ENCODE assay signal across 15 cellular contexts in genomic region chr6:169810066-169810989, GRCh38. TPM values are rescaled to one million over a fixed set of nuclear protein-coding genes. Genes with fewer than 3 reads are reported as not detected.
DNase-seq lines count a peak whose midpoint lies in the region; ATAC-seq and TF ChIP-seq lines count a peak whose summit lies in the region.
"Had no signal": no experiment of that assay in that cellular context is flagged by ENCODE, and none has a peak within 500 bp of the region (broad histone marks: within the 10 kb centered on the region; RNA-seq: fewer than 3 reads in every experiment).

No MANE protein-coding gene starts in this region.

- H4K20me1 ChIP-seq in DOHH2 (ENCODE audit: control insufficient read depth, insufficient read depth, low read depth, low read length): no peaks in the 10 kb centered on the region
- peaks cover 10% of the 10 kb centered on the region for H4K20me1 ChIP-seq in neural progenitor cell (ENCODE audit: low read depth)

- H3K9me3 ChIP-seq in DOHH2 (ENCODE audit: control insufficient read depth, insufficient read depth, low read length) (0 out of 2 replicates have a peak, but pooled peaks cover 3% of the 10 kb centered on the region), colonic mucosa (no peaks in the 10 kb centered on the region), neural progenitor cell (ENCODE audit: low read depth) (peaks cover 4% of the 10 kb centered on the region)
- H3K9me3 ChIP-seq: tibial nerve had no signal

- H3F3A ChIP-seq in DOHH2 (ENCODE audit: control insufficient read depth, insufficient read depth): no peaks in the 10 kb centered on the region
- H3F3A ChIP-seq in neural progenitor cell (ENCODE audit: low read depth): peaks cover 24% of the 10 kb centered on the region

- H3K4me1 Mint-ChIP-seq in neural progenitor cell: peaks cover 28% of the 10 kb centered on the region

- H3K36me3 ChIP-seq in DOHH2 (ENCODE audit: control insufficient read depth, low read length) (no peaks in the 10 kb centered on the region), colonic mucosa (no peaks in the 10 kb centered on the region), neural progenitor cell (no peaks in the 10 kb centered on the region)
- H3K36me3 ChIP-seq: tibial nerve had no signal

- no peaks in the 10 kb centered on the region for H3K9me2 ChIP-seq in DOHH2 (replicated peaks; ENCODE audit: control insufficient read depth, low read length)

- H3K4me1 ChIP-seq in DOHH2 (ENCODE audit: control insufficient read depth, low read length): peaks cover 33% of the 10 kb centered on the region
- no peaks in the 10 kb centered on the region for H3K4me1 ChIP-seq in colonic mucosa
- peaks cover 21% of the 10 kb centered on the region for H3K4me1 ChIP-seq in neural progenitor cell
- H3K4me1 ChIP-seq: tibial nerve had no signal

- peaks cover 11% of the 10 kb centered on the region for H3K36me3 Mint-ChIP-seq in neural progenitor cell

- H3K4me3 ChIP-seq in DOHH2 (ENCODE audit: low read length) (no peak overlapping the region; the same call in 1 of the 2 replicates), colonic mucosa (no peak overlapping the region), neural progenitor cell (peak overlapping the region; percentile 2)
- H3K4me3 ChIP-seq: tibial nerve had no signal

- DNase-seq in NCI-H146 treated with DMSO at 0.1 percent for 48 hours (lab: John Stamatoyannopoulos, UW; ENCODE audit: unreplicated experiment) (peak; percentile 97), colonic mucosa (peak; percentile 68), neural progenitor cell (ENCODE audit: low spot score) (peak; percentile 79), sciatic nerve (ENCODE audit: low spot score) (no peak), NCI-H187 (lab: John Stamatoyannopoulos, UW) (no peak), NCI-H2107 treated with DMSO at 0.1 percent for 48 hours (lab: John Stamatoyannopoulos, UW; ENCODE audit: unreplicated experiment) (no peak)
- DNase-seq in stimulated activated naive CD4-positive, alpha-beta T cell (lab: John Stamatoyannopoulos, UW): no peak
- DNase-seq: NCI-H1694, right cardiac atrium had no signal

- peak overlapping the region; percentile 43 for H3K4me2 ChIP-seq in DOHH2 (ENCODE audit: low read length)
- H3K4me2 ChIP-seq in neural progenitor cell: peak overlapping the region; percentile 64

- H3K9me3 Mint-ChIP-seq in neural progenitor cell: peaks cover 13% of the 10 kb centered on the region

- no peaks in the 10 kb centered on the region for H3K27me3 ChIP-seq in DOHH2 (ENCODE audit: control insufficient read depth, low read length)
- H3K27me3 ChIP-seq in colonic mucosa: no peaks in the 10 kb centered on the region
- peaks cover 19% of the 10 kb centered on the region for H3K27me3 ChIP-seq in neural progenitor cell
- H3K27me3 ChIP-seq: tibial nerve had no signal

- no peak overlapping the region for H3K9ac ChIP-seq in colonic mucosa (ENCODE audit: low read depth in 2 of 2, low read length in 2 of 2)
- H3K9ac ChIP-seq in neural progenitor cell: no peak overlapping the region

- no peak overlapping the region for H2AFZ ChIP-seq in neural progenitor cell (replicated peaks)

- no peaks in the 10 kb centered on the region for H3K79me2 ChIP-seq in DOHH2 (ENCODE audit: control insufficient read depth, low read length)
- no peaks in the 10 kb centered on the region for H3K79me2 ChIP-seq in neural progenitor cell (ENCODE audit: low read depth)

- H3K27ac ChIP-seq in DOHH2 (ENCODE audit: low read depth, low read length): no peak overlapping the region
- no peak overlapping the region for H3K27ac ChIP-seq in colonic mucosa
- H3K27ac ChIP-seq in neural progenitor cell: peak overlapping the region; percentile 53
- H3K27ac ChIP-seq: HL-60, tibial nerve had no signal

- no peak for TF ChIP-seq CTCF in DOHH2 (IDR thresholded peaks at IDR 0.05; ENCODE audit: low read depth, low read length, poor library complexity, severe bottlenecking)
- TF ChIP-seq CTCF in colonic mucosa (IDR thresholded peaks at IDR 0.05): no peak
- TF ChIP-seq CTCF in neural progenitor cell (IDR thresholded peaks at IDR 0.05): no peak

- peak overlapping the region; percentile 12 for H3K4me3 Mint-ChIP-seq in neural progenitor cell
- H3K4me3 Mint-ChIP-seq: dendritic cell treated with granulocyte-macrophage colony-stimulating factor and Interleukin-4, amounts not matched to agents 40 ng/mL and 50 ng/mL, for 4 days had no signal

- no peak for ATAC-seq in sciatic nerve
- ATAC-seq: activated naive CD4-positive, alpha-beta T cell treated with anti-CD3 and anti-CD28 coated beads, Interleukin-2, amount 50 U/mL, for 72 hours; Right ventricle myocardium inferior had no signal

- intact Hi-C loops in colonic mucosa (cut with DNase I): no loop called here
- intact Hi-C loops in sciatic nerve (cut with DNase I): no loop called here

- peak overlapping the region; percentile 74 for H3K27ac Mint-ChIP-seq in neural progenitor cell
- H3K27ac Mint-ChIP-seq: activated naive CD4-positive, alpha-beta T cell treated with anti-CD3 and anti-CD28 coated beads, Interleukin-2, amount 50 U/mL, for 72 hours; dendritic cell treated with granulocyte-macrophage colony-stimulating factor and Interleukin-4, amounts not matched to agents 40 ng/mL and 50 ng/mL, for 4 days had no signal

- H3K27me3 Mint-ChIP-seq in neural progenitor cell (ENCODE audit: insufficient read depth, low read depth): peaks cover 23% of the 10 kb centered on the region

RNA-seq across cellular contexts. Expression of gene ERMARD, which starts 58.9 kb away (rescaled TPM):
- 10 to 100 TPM; 14.2 to 15.7 TPM for total RNA-seq in colonic mucosa
- 23.9 and 31.4 TPM in 2 replicates for total RNA-seq in neural progenitor cell (ENCODE audit: low replicate concordance)
- total RNA-seq in sciatic nerve: 32.5 TPM

RNA-seq across cellular contexts. Expression of gene DYNLT2, which starts 59.0 kb away (rescaled TPM):
- 1 to 10 TPM; 1.4 to 2.2 TPM for total RNA-seq in colonic mucosa
- 3.3 and 4.7 TPM in 2 replicates for total RNA-seq in neural progenitor cell (ENCODE audit: low replicate concordance)
- 2.9 TPM for total RNA-seq in sciatic nerve

Comparison
In these comparisons a context has a peak if more than half of its experiments do, and no peak if none do; other contexts are left out.
1. DNase-seq: peak in NCI-H146 treated with DMSO at 0.1 percent for 48 hours (single experiment), colonic mucosa (single experiment) and neural progenitor cell (single experiment); none in stimulated activated naive CD4-positive, alpha-beta T cell (0 of 6), sciatic nerve (single experiment), NCI-H187 (0 of 2) and NCI-H2107 treated with DMSO at 0.1 percent for 48 hours (single experiment).